13 cellular contexts compared by ENCODE assay signal in the genomic region with DNA sequence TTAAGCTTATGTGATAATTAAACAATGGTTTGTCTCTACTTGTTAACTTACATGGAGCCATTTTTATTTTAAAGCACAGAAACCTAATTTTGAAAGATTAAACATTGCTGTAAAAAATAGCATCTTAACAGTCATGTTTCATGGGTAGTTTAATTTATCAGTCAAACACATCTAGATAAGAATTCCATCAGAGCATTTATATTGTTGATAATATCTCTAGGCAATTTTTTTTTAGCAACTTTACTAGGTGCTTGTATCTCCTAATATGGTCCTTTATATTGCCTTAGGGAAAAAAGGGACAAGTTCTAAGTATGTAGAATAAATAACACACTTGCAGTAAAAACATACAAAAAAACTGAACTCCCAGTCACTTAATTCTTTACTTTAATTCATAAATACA. TPM values are rescaled to one million over a fixed set of nuclear protein-coding genes. Genes with fewer than 3 reads are reported as not detected.
DNase-seq lines count a peak whose midpoint lies in the region; ATAC-seq and TF ChIP-seq lines count a peak whose summit lies in the region.
"Had no signal": no experiment of that assay in that cellular context is flagged by ENCODE, and none has a peak within 500 bp of the region (broad histone marks: within the 10 kb centered on the region; RNA-seq: fewer than 3 reads in every experiment).

No MANE protein-coding gene starts in this region.

- no peaks in the 10 kb centered on the region for H3K9me3 Mint-ChIP-seq in activated T-cell treated with anti-CD3 and anti-CD28 coated beads, Interleukin-2, amount 50 U/mL, for 24 hours
- H3K9me3 Mint-ChIP-seq in activated T-helper 1 cell treated with anti-CD3 and anti-CD28 coated beads, Interleukin-12 subunit alpha, Interleukin-12 subunit beta, Interleukin-2, Interleukin-4 antibody, amounts not matched to agents 30 ng/mL and 10 ng/mL and 1 ng/mL, durations not matched to agents 14 hours and 24 hours and 36 hours = no peaks in the 10 kb centered on the region
- H3K9me3 Mint-ChIP-seq: activated B cell treated with CpG ODN at 0.5 μM for 24 hours had no signal

- H3K4me3 ChIP-seq in heart right ventricle (peak overlapping the region in 9 of 10 donors; percentile 28 to 59 (median 53)), endocrine pancreas (ENCODE audit: control insufficient read depth, insufficient read depth, low read length) (peak overlapping the region; percentile 91), muscle layer of duodenum (ENCODE audit: low read depth in 1 of 2, low read length in 2 of 2) (peak overlapping the region; percentile 65 to 73), uterus (peak overlapping the region; percentile 39 to 46)

- DNase-seq in heart right ventricle (no peak), left cardiac atrium (no peak), uterus (no peak), NCI-H510A treated with DMSO at 0.1 percent for 48 hours (lab: John Stamatoyannopoulos, UW) (no peak)
- DNase-seq in activated T-cell treated with anti-CD3 and anti-CD28 coated beads, Interleukin-2, amount 50 U/mL, for 24 hours = no peak
- DNase-seq in activated T-helper 1 cell treated with anti-CD3 and anti-CD28 coated beads, Interleukin-12 subunit alpha, Interleukin-12 subunit beta, Interleukin-2, Interleukin-4 antibody, amounts not matched to agents 30 ng/mL and 10 ng/mL and 1 ng/mL, durations not matched to agents 14 hours and 24 hours and 36 hours (ENCODE audit: low spot score) = no peak
- DNase-seq: activated B cell treated with CpG ODN at 0.5 μM for 24 hours; activated effector memory CD4-positive, alpha-beta T cell treated with Interleukin-2 at 50 U/mL for 16 hours; NCI-H2029; Peyer's patch had no signal

- H3K9me3 ChIP-seq in heart right ventricle (no peaks in the 10 kb centered on the region), endocrine pancreas (ENCODE audit: control insufficient read depth, low read length) (no peaks in the 10 kb centered on the region), muscle layer of duodenum (ENCODE audit: control insufficient read depth in 1 of 2, low read length in 2 of 2) (no peaks in the 10 kb centered on the region), uterus (no peaks in the 10 kb centered on the region)
- H3K9me3 ChIP-seq: Peyer's patch had no signal

- H3K27me3 ChIP-seq in heart right ventricle (no peaks in the 10 kb centered on the region), endocrine pancreas (ENCODE audit: control insufficient read depth, insufficient read depth, low read length) (no peaks in the 10 kb centered on the region), muscle layer of duodenum (ENCODE audit: low read depth, low read length) (no peaks in the 10 kb centered on the region), uterus (no peaks in the 10 kb centered on the region)
- H3K27me3 ChIP-seq: Peyer's patch had no signal

- no peaks in the 10 kb centered on the region for H3K4me1 Mint-ChIP-seq in activated T-cell treated with anti-CD3 and anti-CD28 coated beads, Interleukin-2, amount 50 U/mL, for 24 hours (ENCODE audit: low read depth)
- no peaks in the 10 kb centered on the region for H3K4me1 Mint-ChIP-seq in activated T-helper 1 cell treated with anti-CD3 and anti-CD28 coated beads, Interleukin-12 subunit alpha, Interleukin-12 subunit beta, Interleukin-2, Interleukin-4 antibody, amounts not matched to agents 30 ng/mL and 10 ng/mL and 1 ng/mL, durations not matched to agents 14 hours and 24 hours and 36 hours (ENCODE audit: low read depth)
- H3K4me1 Mint-ChIP-seq: activated B cell treated with CpG ODN at 0.5 μM for 24 hours had no signal

- no peaks in the 10 kb centered on the region for H3K36me3 ChIP-seq in heart right ventricle
- no peaks in the 10 kb centered on the region for H3K36me3 ChIP-seq in endocrine pancreas (ENCODE audit: control insufficient read depth, insufficient read depth, low read length)
- no peaks in the 10 kb centered on the region for H3K36me3 ChIP-seq in muscle layer of duodenum (ENCODE audit: control insufficient read depth in 1 of 2, insufficient read depth in 2 of 2, low read length in 2 of 2)
- H3K36me3 ChIP-seq in uterus = no peaks in the 10 kb centered on the region
- H3K36me3 ChIP-seq: Peyer's patch had no signal

- no peak overlapping the region for H3K27ac Mint-ChIP-seq in activated T-cell treated with anti-CD3 and anti-CD28 coated beads, Interleukin-2, amount 50 U/mL, for 24 hours
- no peak overlapping the region for H3K27ac Mint-ChIP-seq in activated T-helper 1 cell treated with anti-CD3 and anti-CD28 coated beads, Interleukin-12 subunit alpha, Interleukin-12 subunit beta, Interleukin-2, Interleukin-4 antibody, amounts not matched to agents 30 ng/mL and 10 ng/mL and 1 ng/mL, durations not matched to agents 14 hours and 24 hours and 36 hours
- H3K27ac Mint-ChIP-seq: activated B cell treated with CpG ODN at 0.5 μM for 24 hours had no signal

- TF ChIP-seq POLR2A in uterus (IDR thresholded peaks at IDR 0.05) = no peak

- H3K4me1 ChIP-seq in heart right ventricle = peaks cover 0 to 38% (median 16%) of the 10 kb centered on the region in 9 donors
- peaks cover 40% of the 10 kb centered on the region for H3K4me1 ChIP-seq in endocrine pancreas (ENCODE audit: control insufficient read depth, insufficient read depth, low read length)
- H3K4me1 ChIP-seq in muscle layer of duodenum (ENCODE audit: control insufficient read depth in 1 of 2, insufficient read depth in 2 of 2, low read length in 2 of 2) = peaks cover 0 to 2% of the 10 kb centered on the region in 2 donors
- no peaks in the 10 kb centered on the region for H3K4me1 ChIP-seq in uterus
- H3K4me1 ChIP-seq: Peyer's patch had no signal

- H3K27me3 Mint-ChIP-seq in activated T-cell treated with anti-CD3 and anti-CD28 coated beads, Interleukin-2, amount 50 U/mL, for 24 hours = peaks cover 3% of the 10 kb centered on the region
- H3K27me3 Mint-ChIP-seq in activated T-helper 1 cell treated with anti-CD3 and anti-CD28 coated beads, Interleukin-12 subunit alpha, Interleukin-12 subunit beta, Interleukin-2, Interleukin-4 antibody, amounts not matched to agents 30 ng/mL and 10 ng/mL and 1 ng/mL, durations not matched to agents 14 hours and 24 hours and 36 hours (ENCODE audit: insufficient read depth) = peaks cover 2% of the 10 kb centered on the region

- no peak overlapping the region for H3K9ac ChIP-seq in endocrine pancreas (ENCODE audit: control insufficient read depth, insufficient read depth, low read length)

- H3K4me3 Mint-ChIP-seq in activated T-cell treated with anti-CD3 and anti-CD28 coated beads, Interleukin-2, amount 50 U/mL, for 24 hours = no peak overlapping the region
- H3K4me3 Mint-ChIP-seq in activated T-helper 1 cell treated with anti-CD3 and anti-CD28 coated beads, Interleukin-12 subunit alpha, Interleukin-12 subunit beta, Interleukin-2, Interleukin-4 antibody, amounts not matched to agents 30 ng/mL and 10 ng/mL and 1 ng/mL, durations not matched to agents 14 hours and 24 hours and 36 hours = no peak overlapping the region
- H3K4me3 Mint-ChIP-seq: activated B cell treated with CpG ODN at 0.5 μM for 24 hours had no signal

- no peak for TF ChIP-seq CTCF in heart right ventricle (IDR thresholded peaks at IDR 0.05)
- no peak for TF ChIP-seq CTCF in uterus (IDR thresholded peaks at IDR 0.05)

- no peak overlapping the region for H3K27ac ChIP-seq in heart right ventricle
- no peak overlapping the region for H3K27ac ChIP-seq in muscle layer of duodenum (ENCODE audit: low read length)
- H3K27ac ChIP-seq in uterus = peak overlapping the region; percentile 52 to 71
- H3K27ac ChIP-seq: Peyer's patch had no signal

- no peaks in the 10 kb centered on the region for H3K36me3 Mint-ChIP-seq in activated T-cell treated with anti-CD3 and anti-CD28 coated beads, Interleukin-2, amount 50 U/mL, for 24 hours (ENCODE audit: low read depth)
- H3K36me3 Mint-ChIP-seq in activated T-helper 1 cell treated with anti-CD3 and anti-CD28 coated beads, Interleukin-12 subunit alpha, Interleukin-12 subunit beta, Interleukin-2, Interleukin-4 antibody, amounts not matched to agents 30 ng/mL and 10 ng/mL and 1 ng/mL, durations not matched to agents 14 hours and 24 hours and 36 hours (ENCODE audit: low read depth) = no peaks in the 10 kb centered on the region

- intact Hi-C loops in heart right ventricle (cut with DNase I) (loop anchor here in 2 of 10 donors (10.0 kb wide), 2 partner anchors 94 to 104 kb away; no protein-coding TSS in a partner anchor), left cardiac atrium (cut with DNase I) (loop anchor here in 1 of 2 donors (10.0 kb wide), 1 partner anchor 104 kb away; no protein-coding TSS in a partner anchor), uterus (cut with DNase I; ENCODE audit: low total_unique reads) (no loop called here)
- intact Hi-C loops in activated T-helper 1 cell treated with anti-CD3 and anti-CD28 coated beads, Interleukin-12 subunit alpha, Interleukin-12 subunit beta, Interleukin-2, Interleukin-4 antibody, amounts not matched to agents 30 ng/mL and 10 ng/mL and 1 ng/mL, durations not matched to agents 14 hours and 24 hours and 36 hours (cut with micrococcal nuclease) = no loop called here

- ATAC-seq in heart right ventricle = no peak
- no peak for ATAC-seq in left cardiac atrium

RNA-seq across cellular contexts. Expression of a gene that starts 0.9 kb away (rescaled TPM):
- total RNA-seq in heart right ventricle = 1 to 10 TPM; 1.3 to 9.4 (median 5.0) TPM
- under 1 TPM; 0.77 to 0.88 TPM for polyA plus RNA-seq in heart right ventricle
- total RNA-seq in left cardiac atrium = 1 to 10 TPM; 3.0 to 4.7 TPM
- 10 to 100 TPM in 1 of 4 donors, 1 to 10 TPM in 3; 1.0 to 44.1 (median 4.3) TPM for total RNA-seq in uterus
- total RNA-seq in activated T-helper 1 cell treated with anti-CD3 and anti-CD28 coated beads, Interleukin-12 subunit alpha, Interleukin-12 subunit beta, Interleukin-2, Interleukin-4 antibody, amounts not matched to agents 30 ng/mL and 10 ng/mL and 1 ng/mL, durations not matched to agents 14 hours and 24 hours and 36 hours = not detected in 2 replicates
- total RNA-seq: activated B cell treated with CpG ODN at 0.5 μM for 24 hours, HT1080 had no signal

Comparison
In these comparisons a context has a peak if more than half of its experiments do, and no peak if none do; other contexts are left out.
1. H3K27ac ChIP-seq: peak in uterus (2 of 2); none in heart right ventricle (0 of 10) and muscle layer of duodenum (single experiment).
2. Peak in every context shown above with its lines, with median percentiles within 50 percentile points of each other: H3K4me3 ChIP-seq.